8 cellular contexts compared by ENCODE assay signal in genomic region chr14:73269729-73270651, GRCh38. TPM values are rescaled to one million over a fixed set of nuclear protein-coding genes. Genes with fewer than 3 reads are reported as not detected.
DNase-seq lines count a peak whose midpoint lies in the region; ATAC-seq and TF ChIP-seq lines count a peak whose summit lies in the region.

No MANE protein-coding gene starts in this region.

- H3K4me1 Mint-ChIP-seq in dendritic cell treated with granulocyte-macrophage colony-stimulating factor and Interleukin-4, amounts not matched to agents 40 ng/mL and 50 ng/mL, for 4 days (ENCODE audit: low read depth), result peaks cover 16% of the 10 kb centered on the region

- intact Hi-C loops in dendritic cell treated with granulocyte-macrophage colony-stimulating factor and Interleukin-4, amounts not matched to agents 40 ng/mL and 50 ng/mL, for 4 days (cut with micrococcal nuclease), result no loop called here

- H3K27ac ChIP-seq in mesodermal cell (ENCODE audit: low read depth, low read length, severe bottlenecking) (no peak overlapping the region), urinary bladder (ENCODE audit: low read depth) (no peak overlapping the region)

- no peaks in the 10 kb centered on the region for H3K9me3 ChIP-seq in BE2C
- no peaks in the 10 kb centered on the region for H3K9me3 ChIP-seq in mesodermal cell (ENCODE audit: control insufficient read depth, low read length)

- H3K4me1 ChIP-seq in BE2C, result no peaks in the 10 kb centered on the region
- no peaks in the 10 kb centered on the region for H3K4me1 ChIP-seq in mesodermal cell (ENCODE audit: control insufficient read depth, insufficient read depth, low read length, poor library complexity, severe bottlenecking)
- H3K4me1 ChIP-seq in urinary bladder (ENCODE audit: insufficient read depth), result no peaks in the 10 kb centered on the region

- H3K36me3 Mint-ChIP-seq in dendritic cell treated with granulocyte-macrophage colony-stimulating factor and Interleukin-4, amounts not matched to agents 40 ng/mL and 50 ng/mL, for 4 days (ENCODE audit: low read depth), result peaks cover 42% of the 10 kb centered on the region

- H3K4me3 ChIP-seq in BE2C (ENCODE audit: low read depth, low read length), result peak overlapping the region; percentile 46
- peak overlapping the region; percentile 25 for H3K4me3 ChIP-seq in mesodermal cell (ENCODE audit: extremely low read depth, insufficient read depth, low read length, poor library complexity, severe bottlenecking)
- peak overlapping the region; percentile 13 for H3K4me3 ChIP-seq in urinary bladder (ENCODE audit: low read depth, low read length)

- 54 to 70% methylated on average over 32 to 45 of the region's 48 CpGs for WGBS in mesodermal cell (ENCODE audit: insufficient coverage in 2 of 2), 2 experiments
- WGBS in urinary bladder, result 6% methylated on average over 48 of the region's 48 CpGs

- H3K4me3 Mint-ChIP-seq in dendritic cell treated with granulocyte-macrophage colony-stimulating factor and Interleukin-4, amounts not matched to agents 40 ng/mL and 50 ng/mL, for 4 days, result peak overlapping the region; percentile 57

- peaks cover 9% of the 10 kb centered on the region for H3K27me3 Mint-ChIP-seq in dendritic cell treated with granulocyte-macrophage colony-stimulating factor and Interleukin-4, amounts not matched to agents 40 ng/mL and 50 ng/mL, for 4 days

- H3K27ac Mint-ChIP-seq in dendritic cell treated with granulocyte-macrophage colony-stimulating factor and Interleukin-4, amounts not matched to agents 40 ng/mL and 50 ng/mL, for 4 days, result no peak overlapping the region

- peak; percentile 76 for ATAC-seq in GM19023 (IDR thresholded peaks at IDR 0.05; ENCODE audit: unreplicated experiment)
- peak; percentile 74 for ATAC-seq in HG03457 (IDR thresholded peaks at IDR 0.05; ENCODE audit: unreplicated experiment)
- no peak for ATAC-seq in HG03521 (IDR thresholded peaks at IDR 0.05; ENCODE audit: unreplicated experiment)

- no peaks in the 10 kb centered on the region for H3K9me3 Mint-ChIP-seq in dendritic cell treated with granulocyte-macrophage colony-stimulating factor and Interleukin-4, amounts not matched to agents 40 ng/mL and 50 ng/mL, for 4 days

- H3K36me3 ChIP-seq in BE2C (peaks cover 14% of the 10 kb centered on the region), mesodermal cell (ENCODE audit: control insufficient read depth, insufficient read depth, low read length) (peaks cover 19% of the 10 kb centered on the region), urinary bladder (ENCODE audit: insufficient read depth) (no peaks in the 10 kb centered on the region)

- no peaks in the 10 kb centered on the region for H3K27me3 ChIP-seq in BE2C

- DNase-seq in BE2C (no peak), occipital lobe (lab: John Stamatoyannopoulos, UW) (no peak)

- TF ChIP-seq CTCF in BE2C (IDR thresholded peaks at IDR 0.05; ENCODE audit: low read depth, low read length), result no peak

RNA-seq across cellular contexts. Expression of gene PAPLN, which starts 32.7 kb away (rescaled TPM):
- 2.9 TPM for polyA plus RNA-seq in BE2C (2012; ENCODE audit: insufficient read depth, insufficient read length, low read depth)
- polyA plus RNA-seq in mesodermal cell (2013, experiment 1 of 2), result 1.3 TPM
- 1.3 TPM for polyA plus RNA-seq in mesodermal cell (2013, experiment 2 of 2)
- 4.8 TPM for total RNA-seq in urinary bladder
- polyA plus RNA-seq in urinary bladder, result 5.6 TPM
- 1.6 TPM for total RNA-seq in occipital lobe
